Comparison of ENCODE assay signal across 22 cellular contexts in genomic region chr6:63491104-63491503, GRCh38.
DNase-seq lines count a peak whose midpoint lies in the region; ATAC-seq, FAIRE-seq and TF ChIP-seq lines count a peak whose summit lies in the region.
"Had no signal": no experiment of that assay in that cellular context is flagged by ENCODE, and none has a peak within 500 bp of the region (broad histone marks: within the 10 kb centered on the region; RNA-seq: fewer than 3 reads in every experiment).

No MANE protein-coding gene starts in this region.

- H3K4me1 ChIP-seq in right lobe of liver (peaks cover 0 to 15% (median 6%) of the 10 kb centered on the region in 4 donors), HepG2 (ENCODE audit: insufficient read depth, low read length) (peaks cover 21% of the 10 kb centered on the region)
- H3K4me1 ChIP-seq: BLaER1 had no signal

- POLR2A ChIA-PET in HepG2 (lab: Yijun Ruan, JAX): no interaction called here
- POLR2A ChIA-PET in HEK293T (lab: Yijun Ruan, JAX): no interaction called here

- in situ Hi-C loops in HepG2 (cut with HindIII; ENCODE audit: extremely low pct_ligation_motif_present, low pct_unique_long_range_greater_than_20kb): no loop called here

- H3K36me3 ChIP-seq in right lobe of liver (no peaks in the 10 kb centered on the region), HepG2 (replicated peaks in 1 of 2; ENCODE audit: control insufficient read depth in 1 of 2, insufficient read depth in 2 of 2, low read length in 2 of 2) (no peaks in the 10 kb centered on the region), bronchial epithelial cell (ENCODE audit: control insufficient read depth, insufficient read depth, low read length) (no peaks in the 10 kb centered on the region)
- H3K36me3 ChIP-seq: BLaER1 had no signal

- no peaks in the 10 kb centered on the region for H4K20me1 ChIP-seq in HepG2 (ENCODE audit: insufficient read depth, low read length)
- H4K20me1 ChIP-seq: BLaER1 had no signal

- no TSS peak for BruUV-seq in HepG2 (replicated peaks; lab: Mats Ljungman, UMichigan)

- no peaks in the 10 kb centered on the region for H3K27me3 ChIP-seq in right lobe of liver
- H3K27me3 ChIP-seq in HepG2 (ENCODE audit: control insufficient read depth in 1 of 2, insufficient read depth in 2 of 2, low read length in 2 of 2): no peaks in the 10 kb centered on the region
- no peaks in the 10 kb centered on the region for H3K27me3 ChIP-seq in bronchial epithelial cell (ENCODE audit: control insufficient read depth, insufficient read depth, low read length)
- H3K27me3 ChIP-seq: BLaER1 had no signal

- no peak overlapping the region for H3K9ac ChIP-seq in HepG2 (ENCODE audit: insufficient read depth, low read depth, low read length)
- H3K9ac ChIP-seq: BLaER1 had no signal

- no peak overlapping the region for H2AFZ ChIP-seq in HepG2 (ENCODE audit: low read length)
- H2AFZ ChIP-seq: GM23338 had no signal

- H3K4me2 ChIP-seq in HepG2 (ENCODE audit: low read depth, low read length): no peak overlapping the region
- H3K4me2 ChIP-seq: BLaER1, GM23338 had no signal

- TF ChIP-seq POLR2A in right lobe of liver (IDR thresholded peaks at IDR 0.05): no peak
- TF ChIP-seq POLR2A in HepG2 (IDR thresholded peaks at IDR 0.05; ENCODE audit: insufficient read depth in 1 of 2, low read depth in 2 of 2, low read length in 2 of 2): no peak

- H3K4me3 ChIP-seq in right lobe of liver (no peak overlapping the region), HepG2 (replicated peaks in 1 of 3; ENCODE audit: insufficient read depth in 1 of 3, low read depth in 2 of 3, low read length in 3 of 3) (no peak overlapping the region), bronchial epithelial cell (ENCODE audit: low read depth, low read length) (no peak overlapping the region)
- H3K4me3 ChIP-seq: BLaER1, GM23338 had no signal

- DNase-seq in NCI-H1105 treated with DMSO at 0.1 percent for 48 hours (lab: John Stamatoyannopoulos, UW) (peak; percentile 14), NCI-H1105 (lab: John Stamatoyannopoulos, UW) (no peak), right lobe of liver (no peak), HepG2 (ENCODE audit: low spot score) (no peak), bronchial epithelial cell (ENCODE audit: low read depth) (peak; percentile 18), DMS79 (lab: John Stamatoyannopoulos, UW) (no peak), kidney glomerular epithelial cell (lab: John Stamatoyannopoulos, UW) (no peak), HEK293T (ENCODE audit: extremely low spot score) (no peak)
- DNase-seq: CD4-positive, CD25-positive, alpha-beta regulatory T cell; CD8-positive, alpha-beta memory T cell; DMS 273 treated with DMSO at 0.1 percent for 48 hours; DMS79 treated with DMSO at 0.1 percent for 48 hours; GF-D8; H9; HFFc6 had no signal

- no peak overlapping the region for H3K27ac ChIP-seq in right lobe of liver
- H3K27ac ChIP-seq in HepG2 (ENCODE audit: extremely low read length, insufficient read depth, low read length): no peak overlapping the region
- H3K27ac ChIP-seq: BLaER1, C4-2B had no signal

- H3K79me2 ChIP-seq in HepG2 (ENCODE audit: insufficient read depth, low read length): no peaks in the 10 kb centered on the region

- TF ChIP-seq EP300 in HepG2 (IDR thresholded peaks at IDR 0.05; ENCODE audit: low read depth in 2 of 2, low read length in 2 of 2): no peak
- no peak for TF ChIP-seq EP300 in HepG2 (CRISPR knock-in tag; IDR thresholded peaks at IDR 0.05; ENCODE audit: borderline replicate concordance)

- ATAC-seq in right lobe of liver (peak; percentile 35 to 54 (median 45)), HepG2 (no peak)
- ATAC-seq: GM23338, HCT116 had no signal

- WGBS in right lobe of liver (ENCODE audit: insufficient coverage, low coverage, low lambda C conversion rate, missing lambda C conversion rate): 79% methylated on average over 2 of the region's 2 CpGs
- 94% methylated on average over 2 of the region's 2 CpGs for WGBS in HepG2 (ENCODE audit: low lambda C conversion rate)

- CTCF ChIA-PET in HepG2 (lab: Yijun Ruan, JAX; ENCODE audit: low intra/inter-chr PET ratio, low total read pairs) (no interaction called here), HEK293T (lab: Yijun Ruan, JAX) (no interaction called here)

- TF ChIP-seq CTCF in right lobe of liver (IDR thresholded peaks at IDR 0.05) (no peak), HepG2 (CRISPR knock-in tag; IDR thresholded peaks at IDR 0.05) (no peak), bronchial epithelial cell (IDR thresholded peaks at IDR 0.05; ENCODE audit: insufficient read depth, low read length, severe bottlenecking) (no peak)

- TF ChIP-seq RAD21 in HepG2 (CRISPR knock-in tag; IDR thresholded peaks at IDR 0.05): no peak

- no peak for FAIRE-seq in HepG2 (lab: Jason Lieb, UNC)
- no peak for FAIRE-seq in bronchial epithelial cell (lab: Jason Lieb, UNC)
- FAIRE-seq: D721Med, GM12891, GM18507 had no signal

- intact Hi-C loops in right lobe of liver (cut with DNase I) (no loop called here), HepG2 (cut with micrococcal nuclease; ENCODE audit: unreplicated experiment) (no loop called here)

- H3K9me3 ChIP-seq in right lobe of liver (no peaks in the 10 kb centered on the region), HepG2 (ENCODE audit: low read length) (no peaks in the 10 kb centered on the region)
- H3K9me3 ChIP-seq: BLaER1 had no signal

TF ChIP-seq in HEK293T, 16 proteins besides CTCF, POLR2A, EP300 and RAD21:
- TF ChIP-seq FOXA1 (IDR thresholded peaks at IDR 0.05) (no peak), SUZ12 (IDR thresholded peaks at IDR 0.05) (no peak), BHLHE40 (IDR thresholded peaks at IDR 0.05; ENCODE audit: borderline replicate concordance) (no peak), ELF4 (IDR thresholded peaks at IDR 0.05) (no peak), ZNF384 (IDR thresholded peaks at IDR 0.05) (no peak), HDGF (IDR thresholded peaks at IDR 0.05; ENCODE audit: borderline replicate concordance) (no peak), SP1 (IDR thresholded peaks at IDR 0.05) (no peak), L3MBTL2 (conservative IDR thresholded peaks at IDR 0.05) (no peak), CTBP1 (IDR thresholded peaks at IDR 0.05; ENCODE audit: borderline replicate concordance) (no peak), ARNT (IDR thresholded peaks at IDR 0.05) (no peak), NFRKB (IDR thresholded peaks at IDR 0.05) (no peak), TARDBP (IDR thresholded peaks at IDR 0.05) (no peak), FOXM1 (IDR thresholded peaks at IDR 0.05; ENCODE audit: borderline replicate concordance) (no peak), LEF1 (IDR thresholded peaks at IDR 0.05; ENCODE audit: borderline replicate concordance) (no peak), FOXK2 (IDR thresholded peaks at IDR 0.05) (no peak), PKNOX1 (IDR thresholded peaks at IDR 0.05) (no peak)

Comparison
In these comparisons a context has a peak if more than half of its experiments do, and no peak if none do; other contexts are left out.
1. DNase-seq: peak in NCI-H1105 treated with DMSO at 0.1 percent for 48 hours (single experiment) and bronchial epithelial cell (single experiment); none in NCI-H1105 (single experiment), right lobe of liver (0 of 3), HepG2 (single experiment), DMS79 (single experiment), kidney glomerular epithelial cell (single experiment) and HEK293T (single experiment).